Comparison of ENCODE assay signal across 29 cellular contexts in the genomic region with DNA sequence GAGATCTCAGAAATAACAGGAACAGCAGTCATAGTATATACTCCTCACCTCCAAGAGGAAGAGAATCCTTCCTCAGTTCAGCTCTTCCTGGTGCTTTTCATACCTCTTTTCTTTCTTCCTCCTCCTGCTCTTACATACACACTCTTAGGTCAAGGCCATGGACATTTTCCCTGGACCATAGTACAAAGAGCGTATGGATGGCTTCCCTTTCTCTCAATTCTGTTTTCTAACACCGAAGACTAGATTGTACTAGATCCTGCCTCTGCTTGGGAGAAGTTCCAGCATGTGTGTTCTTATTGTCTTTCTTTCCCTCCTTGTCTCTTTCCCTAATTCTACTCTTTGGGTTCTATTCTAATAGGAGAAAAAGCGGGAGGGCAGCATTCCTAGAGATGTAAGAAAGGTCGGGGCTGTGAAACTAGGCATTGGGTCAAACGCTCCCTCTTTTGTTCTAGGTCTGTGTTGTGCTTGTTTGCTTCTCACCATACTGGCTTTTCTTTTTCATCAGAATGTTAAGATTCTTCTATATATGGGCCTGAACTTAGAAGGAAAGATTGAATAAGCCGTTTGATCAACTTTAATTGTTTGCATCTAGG.
"Had no signal": no experiment of that assay in that cellular context is flagged by ENCODE, and none has a peak within 500 bp of the region (broad histone marks: within the 10 kb centered on the region; RNA-seq: fewer than 3 reads in every experiment).

No MANE protein-coding gene starts in this region.

- DNase-seq: activated CD4-positive, alpha-beta T cell treated with anti-CD3 and anti-CD28 coated beads for 4 hours; activated CD4-positive, alpha-beta T cell treated with anti-CD3 and anti-CD28 coated beads, Interleukin-2, amount 50 U/mL, for 4 hours; activated naive CD4-positive, alpha-beta T cell treated with Interleukin-2 at 50 U/mL for 16 hours; activated naive CD8-positive, alpha-beta T cell treated with anti-CD3 and anti-CD28 coated beads for 36 hours; activated T-cell treated with anti-CD3 and anti-CD28 coated beads for 4 hours; activated T-cell treated with anti-CD3 and anti-CD28 coated beads, Interleukin-2, amount 50 U/mL, for 72 hours; dorsolateral prefrontal cortex; effector memory CD4-positive, alpha-beta T cell; erythroblast; head of caudate nucleus; hippocampal formation; midbrain; naive thymus-derived CD4-positive, alpha-beta T cell; occipital lobe; right cardiac atrium; spleen; T-cell; uterus had no signal

- H3K4me1 ChIP-seq: ascending aorta, gastroesophageal sphincter, parathyroid adenoma, uterus had no signal

- H3K4me1 Mint-ChIP-seq: activated naive CD8-positive, alpha-beta T cell treated with anti-CD3 and anti-CD28 coated beads for 36 hours; brain; T-cell had no signal

- H3K27me3 ChIP-seq: ascending aorta, cardiac muscle cell, dorsolateral prefrontal cortex, gastroesophageal sphincter, spleen, uterus had no signal

- H3K9me3 Mint-ChIP-seq: activated naive CD8-positive, alpha-beta T cell treated with anti-CD3 and anti-CD28 coated beads for 36 hours; activated T-cell treated with anti-CD3 and anti-CD28 coated beads, Interleukin-2, amount 50 U/mL, for 72 hours; brain; naive thymus-derived CD4-positive, alpha-beta T cell; neural crest cell; stimulated activated naive CD8-positive, alpha-beta T cell treated with anti-CD3 and anti-CD28 coated beads, Interleukin-15, Interleukin-2, amounts not matched to agents 100 ng/mL and 50 ng/mL, for 24 hours; T-cell; T-helper 2 cell treated with Interferon-gamma antibody and Interleukin-4, amounts not matched to agents 5 μg/mL and 100 μg/mL, for 36 hours; type B pancreatic cell had no signal

- H3K9ac ChIP-seq: parathyroid adenoma had no signal

- H3K79me2 ChIP-seq: parathyroid adenoma had no signal

- ATAC-seq: activated T-cell treated with anti-CD3 and anti-CD28 coated beads, Interleukin-2, amount 50 U/mL, for 72 hours; gastroesophageal sphincter; naive thymus-derived CD4-positive, alpha-beta T cell; right cardiac atrium; T-cell had no signal

- H3K27ac ChIP-seq: ascending aorta, cardiac muscle cell, coronary artery, dorsolateral prefrontal cortex, gastroesophageal sphincter, parathyroid adenoma, spleen, thoracic aorta, uterus had no signal

- H3K27ac Mint-ChIP-seq: activated naive CD8-positive, alpha-beta T cell treated with anti-CD3 and anti-CD28 coated beads for 36 hours; activated T-cell treated with anti-CD3 and anti-CD28 coated beads, Interleukin-2, amount 50 U/mL, for 72 hours; brain; stimulated activated naive CD8-positive, alpha-beta T cell treated with anti-CD3 and anti-CD28 coated beads, Interleukin-15, Interleukin-2, amounts not matched to agents 100 ng/mL and 50 ng/mL, for 24 hours; T-cell; T-helper 2 cell treated with Interferon-gamma antibody and Interleukin-4, amounts not matched to agents 5 μg/mL and 100 μg/mL, for 36 hours; type B pancreatic cell had no signal

- H3K4me3 ChIP-seq: ascending aorta, cardiac muscle cell, coronary artery, dorsolateral prefrontal cortex, gastroesophageal sphincter, spleen, thoracic aorta, uterus had no signal

- H3K4me3 Mint-ChIP-seq: activated naive CD8-positive, alpha-beta T cell treated with anti-CD3 and anti-CD28 coated beads for 36 hours; activated T-cell treated with anti-CD3 and anti-CD28 coated beads, Interleukin-2, amount 50 U/mL, for 72 hours; brain; naive thymus-derived CD4-positive, alpha-beta T cell; neural crest cell; stimulated activated naive CD8-positive, alpha-beta T cell treated with anti-CD3 and anti-CD28 coated beads, Interleukin-15, Interleukin-2, amounts not matched to agents 100 ng/mL and 50 ng/mL, for 24 hours; T-cell; T-helper 2 cell treated with Interferon-gamma antibody and Interleukin-4, amounts not matched to agents 5 μg/mL and 100 μg/mL, for 36 hours; type B pancreatic cell had no signal

- H3K36me3 ChIP-seq: cardiac muscle cell, thoracic aorta, uterus had no signal

- H3K27me3 Mint-ChIP-seq: activated naive CD8-positive, alpha-beta T cell treated with anti-CD3 and anti-CD28 coated beads for 36 hours; brain; naive thymus-derived CD4-positive, alpha-beta T cell; stimulated activated naive CD8-positive, alpha-beta T cell treated with anti-CD3 and anti-CD28 coated beads, Interleukin-15, Interleukin-2, amounts not matched to agents 100 ng/mL and 50 ng/mL, for 24 hours; T-cell; type B pancreatic cell had no signal

- H3K9me3 ChIP-seq: ascending aorta, gastroesophageal sphincter, spleen, thoracic aorta, uterus had no signal

- H2AFZ ChIP-seq: parathyroid adenoma had no signal
